Comparison of ENCODE assay signal across 16 cellular contexts in genomic region chr10:79396587-79396986, GRCh38. TPM values are rescaled to one million over a fixed set of nuclear protein-coding genes. Genes with fewer than 3 reads are reported as not detected.
DNase-seq lines count a peak whose midpoint lies in the region; TF ChIP-seq lines count a peak whose summit lies in the region.
"Had no signal": no experiment of that assay in that cellular context is flagged by ENCODE, and none has a peak within 500 bp of the region (broad histone marks: within the 10 kb centered on the region; RNA-seq: fewer than 3 reads in every experiment).

No MANE protein-coding gene starts in this region.

- no peaks in the 10 kb centered on the region for H3K9me2 ChIP-seq in neural cell (ENCODE audit: insufficient read depth, low read length)

- H3K36me3 Mint-ChIP-seq in activated T-cell treated with anti-CD3 and anti-CD28 coated beads, Interleukin-2, amount 50 U/mL, for 24 hours (ENCODE audit: low read depth): no peaks in the 10 kb centered on the region

- H3K36me3 ChIP-seq in neural cell (ENCODE audit: insufficient read depth, low read length): no peaks in the 10 kb centered on the region
- no peaks in the 10 kb centered on the region for H3K36me3 ChIP-seq in smooth muscle cell (ENCODE audit: low read depth)
- peaks cover 0 to 3% of the 10 kb centered on the region in 2 donors for H3K36me3 ChIP-seq in thyroid gland
- H3K36me3 ChIP-seq: HAP-1 had no signal

- TF ChIP-seq RAD21 in neural cell (conservative IDR thresholded peaks at IDR 0.05): no peak

- H3K27me3 Mint-ChIP-seq in activated T-cell treated with anti-CD3 and anti-CD28 coated beads, Interleukin-2, amount 50 U/mL, for 24 hours: no peaks in the 10 kb centered on the region

- no peak overlapping the region for H3K4me3 Mint-ChIP-seq in activated T-cell treated with anti-CD3 and anti-CD28 coated beads, Interleukin-2, amount 50 U/mL, for 24 hours

- DNase-seq in NCI-H1417 (lab: John Stamatoyannopoulos, UW): peak in 2 of 3 experiments; percentile 2 to 27
- DNase-seq in NCI-H1417 treated with DMSO at 0.1 percent for 48 hours (lab: John Stamatoyannopoulos, UW): no peak
- DNase-seq in fibroblast of peridontal ligament (ENCODE audit: extremely low read depth): peak; percentile 49
- no peak for DNase-seq in smooth muscle cell (lab: John Stamatoyannopoulos, UW; ENCODE audit: unreplicated experiment)
- DNase-seq in activated T-cell treated with anti-CD3 and anti-CD28 coated beads, Interleukin-2, amount 50 U/mL, for 24 hours: no peak
- DNase-seq in thyroid gland: no peak
- no peak for DNase-seq in stimulated activated naive CD4-positive, alpha-beta T cell (lab: John Stamatoyannopoulos, UW)
- DNase-seq: COR-L47, Karpas-422, NCI-H146, NCI-H2081 treated with DMSO at 0.1 percent for 48 hours, NCI-H82, Peyer's patch had no signal

- intact Hi-C loops in thyroid gland (cut with DNase I): no loop called here

- no peaks in the 10 kb centered on the region for H3F3A ChIP-seq in neural cell (ENCODE audit: insufficient read depth, low read length, poor library complexity, severe bottlenecking)
- H3F3A ChIP-seq in smooth muscle cell (ENCODE audit: low read depth): peaks cover 29% of the 10 kb centered on the region

- H3K4me1 ChIP-seq in smooth muscle cell (ENCODE audit: low read depth) (peaks cover 28% of the 10 kb centered on the region), thyroid gland (peaks cover 36 to 84% of the 10 kb centered on the region in 2 donors)

- no peak for TF ChIP-seq EP300 in neural cell (conservative IDR thresholded peaks at IDR 0.05; ENCODE audit: poor library complexity, severe bottlenecking)

- H3K4me3 ChIP-seq in neural cell (ENCODE audit: low read length) (peak overlapping the region; percentile 5), smooth muscle cell (no peak overlapping the region), thyroid gland (replicated peaks in 1 of 3) (no peak overlapping the region)
- H3K4me3 ChIP-seq: HAP-1, Peyer's patch had no signal

- H3K4me1 Mint-ChIP-seq in activated T-cell treated with anti-CD3 and anti-CD28 coated beads, Interleukin-2, amount 50 U/mL, for 24 hours (ENCODE audit: low read depth): no peaks in the 10 kb centered on the region

- H3K27me3 ChIP-seq in neural cell (ENCODE audit: insufficient read depth, low read depth, low read length): no peaks in the 10 kb centered on the region
- no peaks in the 10 kb centered on the region for H3K27me3 ChIP-seq in smooth muscle cell (ENCODE audit: low read depth)
- no peaks in the 10 kb centered on the region for H3K27me3 ChIP-seq in thyroid gland
- H3K27me3 ChIP-seq: Peyer's patch had no signal

- H3K27ac ChIP-seq in neural cell (ENCODE audit: low read length): peak overlapping the region; percentile 59
- H3K27ac ChIP-seq in smooth muscle cell (ENCODE audit: low read depth): peak overlapping the region; percentile 97
- no peak overlapping the region for H3K27ac ChIP-seq in thyroid gland
- H3K27ac ChIP-seq: C4-2B, Peyer's patch had no signal

- no peak overlapping the region for H3K4me2 ChIP-seq in neural cell (ENCODE audit: low read length)
- peak overlapping the region; percentile 70 for H3K4me2 ChIP-seq in smooth muscle cell

- no peak overlapping the region for H3K27ac Mint-ChIP-seq in activated T-cell treated with anti-CD3 and anti-CD28 coated beads, Interleukin-2, amount 50 U/mL, for 24 hours

- H3K79me2 ChIP-seq in neural cell (replicated peaks; ENCODE audit: insufficient read depth, low read length) (no peaks in the 10 kb centered on the region), smooth muscle cell (ENCODE audit: low read depth) (peaks cover 31% of the 10 kb centered on the region)

- H3K9me3 Mint-ChIP-seq in activated T-cell treated with anti-CD3 and anti-CD28 coated beads, Interleukin-2, amount 50 U/mL, for 24 hours: no peaks in the 10 kb centered on the region

- H4K20me1 ChIP-seq in neural cell (ENCODE audit: insufficient read depth) (no peaks in the 10 kb centered on the region), smooth muscle cell (ENCODE audit: low read depth) (no peaks in the 10 kb centered on the region)

- TF ChIP-seq CTCF in neural cell (IDR thresholded peaks at IDR 0.05; ENCODE audit: poor library complexity, severe bottlenecking) (no peak), smooth muscle cell (IDR thresholded peaks at IDR 0.05; ENCODE audit: borderline replicate concordance, insufficient read depth, poor library complexity, severe bottlenecking) (no peak), thyroid gland (IDR thresholded peaks at IDR 0.05) (no peak)

- H3K9me3 ChIP-seq in neural cell (ENCODE audit: low read length): no peaks in the 10 kb centered on the region
- H3K9me3 ChIP-seq in smooth muscle cell (replicated peaks; ENCODE audit: low read depth): no peaks in the 10 kb centered on the region
- no peaks in the 10 kb centered on the region for H3K9me3 ChIP-seq in thyroid gland
- H3K9me3 ChIP-seq: HAP-1, Peyer's patch had no signal

- 78% methylated on average over 4 of the region's 4 CpGs for WGBS in smooth muscle cell (ENCODE audit: low lambda C conversion rate)
- WGBS in thyroid gland, 2 donors: 71 to 87% methylated on average over 4 of the region's 4 CpGs

- H3K9ac ChIP-seq in neural cell (ENCODE audit: low read length) (no peak overlapping the region), smooth muscle cell (ENCODE audit: low read depth) (no peak overlapping the region)

- no peak for TF ChIP-seq POLR2A in thyroid gland (IDR thresholded peaks at IDR 0.05)

- no peak overlapping the region for H2AFZ ChIP-seq in neural cell (ENCODE audit: low read depth, low read length)
- no peak overlapping the region for H2AFZ ChIP-seq in smooth muscle cell (ENCODE audit: low read depth)

TF ChIP-seq in neural cell, 6 proteins besides CTCF, POLR2A, EP300 and RAD21:
- no peak for TF ChIP-seq POLR2AphosphoS5 (IDR thresholded peaks at IDR 0.05)
- no peak for TF ChIP-seq EZH2 (IDR thresholded peaks at IDR 0.05; ENCODE audit: borderline replicate concordance, insufficient read depth, low read length, poor library complexity, severe bottlenecking)
- no peak for TF ChIP-seq MXI1 (conservative IDR thresholded peaks at IDR 0.05; ENCODE audit: poor library complexity, severe bottlenecking)
- no peak for TF ChIP-seq REST (IDR thresholded peaks at IDR 0.05; ENCODE audit: borderline replicate concordance)
- no peak for TF ChIP-seq SMC3 (conservative IDR thresholded peaks at IDR 0.05; ENCODE audit: poor library complexity)

RNA-seq across cellular contexts. Expression of gene ZCCHC24, which starts 48.8 kb away (rescaled TPM):
- not detected in 2 replicates for polyA plus RNA-seq in neural cell
- 0.23 TPM in 1 of 2 replicates, not detected in the other for polyA minus RNA-seq in neural cell
- total RNA-seq in smooth muscle cell: 21.9 and 28.0 TPM in 2 replicates
- polyA plus RNA-seq in smooth muscle cell: 30.6 and 52.1 TPM in 2 replicates
- total RNA-seq in thyroid gland: 10 to 100 TPM; 25.4 to 48.8 (median 33.3) TPM

RNA-seq across cellular contexts. Expression of gene PPIF, which starts 49.3 kb away (rescaled TPM):
- polyA plus RNA-seq in neural cell (13.6 and 15.4 TPM in 2 replicates), smooth muscle cell (29.7 and 35.2 TPM in 2 replicates)
- 8.5 and 9.5 TPM in 2 replicates for polyA minus RNA-seq in neural cell
- total RNA-seq in smooth muscle cell (24.3 and 28.5 TPM in 2 replicates), thyroid gland (10 to 100 TPM; 31.4 to 70.1 (median 52.3) TPM)

Comparison
In these comparisons a context has a peak if more than half of its experiments do, and no peak if none do; other contexts are left out.
1. DNase-seq: peak in NCI-H1417 (2 of 3) and fibroblast of peridontal ligament (single experiment); none in NCI-H1417 treated with DMSO at 0.1 percent for 48 hours (single experiment), smooth muscle cell (single experiment), activated T-cell treated with anti-CD3 and anti-CD28 coated beads, Interleukin-2, amount 50 U/mL, for 24 hours (single experiment), thyroid gland (0 of 2) and stimulated activated naive CD4-positive, alpha-beta T cell (0 of 6).
2. H3K27ac ChIP-seq: peak in neural cell (single experiment) and smooth muscle cell (single experiment); none in thyroid gland (0 of 3).